Comparison of ENCODE assay signal across 12 cellular contexts in genomic region chr6:11197175-11197535, GRCh38. TPM values are rescaled to one million over a fixed set of nuclear protein-coding genes. Genes with fewer than 3 reads are reported as not detected.
DNase-seq lines count a peak whose midpoint lies in the region; TF ChIP-seq lines count a peak whose summit lies in the region.
"Had no signal": no experiment of that assay in that cellular context is flagged by ENCODE, and none has a peak within 500 bp of the region (broad histone marks: within the 10 kb centered on the region; RNA-seq: fewer than 3 reads in every experiment).

No MANE protein-coding gene starts in this region.

- TF ChIP-seq CTCF in SK-N-SH (IDR thresholded peaks at IDR 0.05) (no peak), stomach (IDR thresholded peaks at IDR 0.05) (no peak), uterus (IDR thresholded peaks at IDR 0.05) (no peak)

- H3K4me1 ChIP-seq in SK-N-SH (ENCODE audit: control insufficient read depth in 1 of 2, insufficient read depth in 2 of 2, low read depth in 1 of 2, low read length in 1 of 2) (peaks cover 21 to 53% of the 10 kb centered on the region in 2 experiments; a peak in 3 of 4 replicates), stomach (peaks cover 7 to 46% (median 16%) of the 10 kb centered on the region in 4 donors), uterus (peaks cover 0 to 5% of the 10 kb centered on the region in 2 donors)

- H3F3A ChIP-seq in SK-N-SH (replicated peaks; ENCODE audit: insufficient read depth) = peaks cover 46% of the 10 kb centered on the region

- no peak overlapping the region for H3K4me3 Mint-ChIP-seq in T-helper 1 cell treated with Interleukin-12 subunit alpha and Interleukin-12 subunit beta and Interleukin-4 antibody, amounts not matched to agents 30 μg/mL and 1 μg/mL, for 36 hours
- H3K4me3 Mint-ChIP-seq: activated CD4-positive, alpha-beta memory T cell treated with anti-CD3 and anti-CD28 coated beads for 36 hours had no signal

- H3K27me3 ChIP-seq in SK-N-SH (ENCODE audit: insufficient read depth) (no peaks in the 10 kb centered on the region), stomach (no peaks in the 10 kb centered on the region), uterus (no peaks in the 10 kb centered on the region)

- 71% methylated on average over 3 of the region's 3 CpGs for WGBS in SK-N-SH (ENCODE audit: low lambda C conversion rate)
- WGBS in stomach, 5 donors = 57 to 73% (median 66%) methylated on average over 3 of the region's 3 CpGs

- DNase-seq in T-helper 1 cell (no peak), SK-N-SH (no peak), iPS-NIHi11 (ENCODE audit: low spot score) (peak; percentile 26), stomach (no peak), uterus (no peak), COR-L47 (lab: John Stamatoyannopoulos, UW) (no peak), germinal center (ENCODE audit: low spot score) (no peak)
- DNase-seq: 8988T; activated CD4-positive, alpha-beta memory T cell treated with anti-CD3 and anti-CD28 coated beads for 36 hours; OCI-M1 had no signal

- no peaks in the 10 kb centered on the region for H3K27me3 Mint-ChIP-seq in T-helper 1 cell treated with Interleukin-12 subunit alpha and Interleukin-12 subunit beta and Interleukin-4 antibody, amounts not matched to agents 30 μg/mL and 1 μg/mL, for 36 hours (ENCODE audit: low read depth)
- H3K27me3 Mint-ChIP-seq: activated CD4-positive, alpha-beta memory T cell treated with anti-CD3 and anti-CD28 coated beads for 36 hours had no signal

- peaks cover 3% of the 10 kb centered on the region for H3K9me3 Mint-ChIP-seq in T-helper 1 cell treated with Interleukin-12 subunit alpha and Interleukin-12 subunit beta and Interleukin-4 antibody, amounts not matched to agents 30 μg/mL and 1 μg/mL, for 36 hours
- H3K9me3 Mint-ChIP-seq: activated CD4-positive, alpha-beta memory T cell treated with anti-CD3 and anti-CD28 coated beads for 36 hours had no signal

- peak overlapping the region; percentile 75 for H3K27ac ChIP-seq in SK-N-SH (ENCODE audit: low read depth in 2 of 2, low read length in 1 of 2)
- H3K27ac ChIP-seq in stomach = peak overlapping the region in 4 of 5 donors; percentile 55 to 65 (median 60)
- H3K27ac ChIP-seq in uterus = peak overlapping the region in 1 of 2 donors; percentile 44

- CTCF ChIA-PET in SK-N-SH (lab: Yijun Ruan, JAX) = no interaction called here

- no peaks in the 10 kb centered on the region for H3K9me2 ChIP-seq in SK-N-SH

- H3K79me2 ChIP-seq in SK-N-SH (ENCODE audit: insufficient read depth) = peaks cover 74% of the 10 kb centered on the region; the same call in 1 of the 2 replicates

- TF ChIP-seq RAD21 in SK-N-SH (IDR thresholded peaks at IDR 0.05; ENCODE audit: low read length) = no peak

- H3K9me3 ChIP-seq in SK-N-SH = no peaks in the 10 kb centered on the region
- H3K9me3 ChIP-seq in stomach = no peaks in the 10 kb centered on the region
- H3K9me3 ChIP-seq in uterus = no peaks in the 10 kb centered on the region

- H3K9ac ChIP-seq in SK-N-SH = peak overlapping the region; percentile 38

- H3K4me3 ChIP-seq in SK-N-SH (ENCODE audit: low read depth in 2 of 2, low read length in 1 of 2) (no peak overlapping the region), stomach (no peak overlapping the region), uterus (no peak overlapping the region)
- H3K4me3 ChIP-seq: coronary artery had no signal

- H3K36me3 ChIP-seq in SK-N-SH (replicated peaks in 1 of 2; ENCODE audit: control insufficient read depth in 1 of 2, insufficient read depth in 2 of 2, low read length in 1 of 2) = peaks cover 11 to 13% of the 10 kb centered on the region in 2 experiments
- H3K36me3 ChIP-seq in stomach = peaks cover 17 to 45% (median 29%) of the 10 kb centered on the region in 4 donors
- no peaks in the 10 kb centered on the region for H3K36me3 ChIP-seq in uterus

- peak overlapping the region; percentile 16 for H3K27ac Mint-ChIP-seq in T-helper 1 cell treated with Interleukin-12 subunit alpha and Interleukin-12 subunit beta and Interleukin-4 antibody, amounts not matched to agents 30 μg/mL and 1 μg/mL, for 36 hours
- H3K27ac Mint-ChIP-seq: activated CD4-positive, alpha-beta memory T cell treated with anti-CD3 and anti-CD28 coated beads for 36 hours had no signal

- peak in 1 of 2 experiments; percentile 50; a peak in 1 of 4 replicates for TF ChIP-seq EP300 in SK-N-SH (IDR thresholded peaks at IDR 0.05; ENCODE audit: borderline replicate concordance in 1 of 2, low read depth in 1 of 2, low read length in 1 of 2)
- no peak for TF ChIP-seq EP300 in stomach (IDR thresholded peaks at IDR 0.05)

- intact Hi-C loops in stomach (cut with DNase I; ENCODE audit: low total_unique reads) (no loop called here), uterus (cut with DNase I; ENCODE audit: low total_unique reads) (no loop called here)

- peaks cover 56% of the 10 kb centered on the region for H3K4me1 Mint-ChIP-seq in T-helper 1 cell treated with Interleukin-12 subunit alpha and Interleukin-12 subunit beta and Interleukin-4 antibody, amounts not matched to agents 30 μg/mL and 1 μg/mL, for 36 hours (ENCODE audit: low read depth)

- H3K36me3 Mint-ChIP-seq in T-helper 1 cell treated with Interleukin-12 subunit alpha and Interleukin-12 subunit beta and Interleukin-4 antibody, amounts not matched to agents 30 μg/mL and 1 μg/mL, for 36 hours (ENCODE audit: low read depth) = peaks cover 61% of the 10 kb centered on the region

- H2AFZ ChIP-seq in SK-N-SH (ENCODE audit: low read depth) = no peak overlapping the region

- H3K4me2 ChIP-seq in SK-N-SH = peak overlapping the region; percentile 38; the same call in 1 of the 2 replicates

- POLR2A ChIA-PET in SK-N-SH (lab: Yijun Ruan, JAX) = no interaction called here

- TF ChIP-seq POLR2A in stomach (IDR thresholded peaks at IDR 0.05) (no peak), uterus (IDR thresholded peaks at IDR 0.05) (no peak)

- no peaks in the 10 kb centered on the region for H4K20me1 ChIP-seq in SK-N-SH (ENCODE audit: insufficient read depth)

TF ChIP-seq in SK-N-SH, 30 proteins besides CTCF, POLR2A, EP300 and RAD21:
- TF ChIP-seq PBX3 (IDR thresholded peaks at IDR 0.05) (no peak), FOXJ3 (CRISPR knock-in tag; IDR thresholded peaks at IDR 0.05) (no peak), FOSL2 (IDR thresholded peaks at IDR 0.05; ENCODE audit: borderline replicate concordance, low read depth) (no peak), JUND (IDR thresholded peaks at IDR 0.05) (0 out of 2 replicates have a peak, but pooled peaks have one; percentile 13), MEF2A (IDR thresholded peaks at IDR 0.05; ENCODE audit: borderline replicate concordance, low read depth) (peak; percentile 77; the same call in 1 of the 2 replicates), EZH2phosphoT487 (IDR thresholded peaks at IDR 0.05; ENCODE audit: borderline replicate concordance, low read depth) (no peak), TAF1 (IDR thresholded peaks at IDR 0.05; ENCODE audit: borderline replicate concordance, low read depth, low read length) (no peak), TCF12 (IDR thresholded peaks at IDR 0.05) (peak; percentile 27; the same call in 1 of the 2 replicates)
TF ChIP-seq in SK-N-SH: peak in this region for 3.

RNA-seq across cellular contexts. Expression of gene NEDD9, which starts 35.3 kb away (rescaled TPM):
- polyA plus RNA-seq in SK-N-SH (2012; rRNA removed) = 7.4 and 9.9 TPM in 2 replicates
- 6.1 and 6.8 TPM in 2 replicates for polyA plus RNA-seq in SK-N-SH (2012; cell fraction: cytosol; rRNA removed)
- polyA plus RNA-seq in SK-N-SH (2012; cell fraction: nucleus; rRNA removed) = 12.2 and 22.1 TPM in 2 replicates
- total RNA-seq in stomach = 10 to 100 TPM; 11.3 to 97.9 (median 48.2) TPM
- polyA plus RNA-seq in stomach = 10 to 100 TPM in 1 of 3 donors, 1 to 10 TPM in 2; 4.2 to 19.6 (median 9.2) TPM
- total RNA-seq in uterus = 10 to 100 TPM; 36.2 to 99.1 (median 70.2) TPM
